In genomic region chr14:59297070-59297766, GRCh38 we compare ENCODE assay signal across 1 cellular context.
TF ChIP-seq lines count a peak whose summit lies in the region.

No MANE protein-coding gene starts in this region.

TF ChIP-seq in HepG2, 621 proteins besides CTCF, POLR2A, EP300 and RAD21 (continued from another document and continues in another):
- TF ChIP-seq ZNF639 (CRISPR knock-in tag; conservative IDR thresholded peaks at IDR 0.05), result no peak
- no peak for TF ChIP-seq ZNF572 (CRISPR knock-in tag; IDR thresholded peaks at IDR 0.05)
- no peak for TF ChIP-seq NFRKB (IDR thresholded peaks at IDR 0.05)
- no peak for TF ChIP-seq ETS1 (CRISPR knock-in tag; IDR thresholded peaks at IDR 0.05)
- TF ChIP-seq THAP7 (CRISPR knock-in tag; IDR thresholded peaks at IDR 0.05), result no peak
- no peak for TF ChIP-seq SALL2 (CRISPR knock-in tag; IDR thresholded peaks at IDR 0.05)
- no peak for TF ChIP-seq ZNF574 (CRISPR knock-in tag; IDR thresholded peaks at IDR 0.05)
- no peak for TF ChIP-seq ZNF3 (CRISPR knock-in tag; IDR thresholded peaks at IDR 0.05)
- no peak for TF ChIP-seq ZNF891 (CRISPR knock-in tag; IDR thresholded peaks at IDR 0.05)
- TF ChIP-seq ESRRA (CRISPR knock-in tag; IDR thresholded peaks at IDR 0.05; ENCODE audit: low read depth), result no peak
- no peak for TF ChIP-seq ZNF567 (CRISPR knock-in tag; IDR thresholded peaks at IDR 0.05; ENCODE audit: borderline replicate concordance)
- TF ChIP-seq MAFK (conservative IDR thresholded peaks at IDR 0.05 in 1 of 2, IDR thresholded peaks at IDR 0.05 in 1 of 2; ENCODE audit: low read length in 2 of 2), result no peak
- TF ChIP-seq ZBTB7A (CRISPR knock-in tag; IDR thresholded peaks at IDR 0.05), result no peak
- peak; percentile 40 for TF ChIP-seq ELF3 (CRISPR knock-in tag; IDR thresholded peaks at IDR 0.05)
- TF ChIP-seq SMARCC2 (IDR thresholded peaks at IDR 0.05), result no peak
- no peak for TF ChIP-seq NBN (conservative IDR thresholded peaks at IDR 0.05)
- TF ChIP-seq ZNF530 (CRISPR knock-in tag; IDR thresholded peaks at IDR 0.05; ENCODE audit: low read depth), result no peak
- no peak for TF ChIP-seq TOPORS (CRISPR knock-in tag; IDR thresholded peaks at IDR 0.05)
- no peak for TF ChIP-seq ZNF460 (CRISPR knock-in tag; IDR thresholded peaks at IDR 0.05; ENCODE audit: borderline replicate concordance)
- no peak for TF ChIP-seq PHB2 (IDR thresholded peaks at IDR 0.05; ENCODE audit: partially characterized antibody)
- TF ChIP-seq ZNF773 (CRISPR knock-in tag; IDR thresholded peaks at IDR 0.05; ENCODE audit: borderline replicate concordance), result no peak
- no peak for TF ChIP-seq PAWR (CRISPR knock-in tag; IDR thresholded peaks at IDR 0.05; ENCODE audit: borderline replicate concordance)
- no peak for TF ChIP-seq MXD1 (CRISPR knock-in tag; IDR thresholded peaks at IDR 0.05)
- no peak for TF ChIP-seq XRCC5 (optimal IDR thresholded peaks at IDR 0.05; ENCODE audit: low read length)
- no peak for TF ChIP-seq ZNF780A (CRISPR knock-in tag; IDR thresholded peaks at IDR 0.05)
- TF ChIP-seq FOXO4 (CRISPR knock-in tag; conservative IDR thresholded peaks at IDR 0.05), result no peak
- no peak for TF ChIP-seq ZNF772 (CRISPR knock-in tag; IDR thresholded peaks at IDR 0.05)
- no peak for TF ChIP-seq ZNF329 (CRISPR knock-in tag; IDR thresholded peaks at IDR 0.05; ENCODE audit: low read depth)
- TF ChIP-seq NAIF1 (CRISPR knock-in tag; IDR thresholded peaks at IDR 0.05; ENCODE audit: borderline replicate concordance), result no peak
- TF ChIP-seq ERF (CRISPR knock-in tag; IDR thresholded peaks at IDR 0.05), result 0 out of 2 replicates have a peak, but pooled peaks have one; percentile 18
- TF ChIP-seq MED13 (CRISPR knock-in tag; IDR thresholded peaks at IDR 0.05), result no peak
- TF ChIP-seq ZNF556 (CRISPR knock-in tag; IDR thresholded peaks at IDR 0.05; ENCODE audit: borderline replicate concordance), result no peak
- no peak for TF ChIP-seq ZBTB25 (CRISPR knock-in tag; IDR thresholded peaks at IDR 0.05)
- peak; percentile 97 for TF ChIP-seq CEBPB (IDR thresholded peaks at IDR 0.05; ENCODE audit: borderline replicate concordance, low read depth, low read length)
- TF ChIP-seq KLF16 (CRISPR knock-in tag; IDR thresholded peaks at IDR 0.05), result peak in 1 of 2 experiments; percentile 49; a peak in 1 of 4 replicates
- no peak for TF ChIP-seq CSRNP2 (CRISPR knock-in tag; conservative IDR thresholded peaks at IDR 0.05; ENCODE audit: low read depth)
- no peak for TF ChIP-seq SRSF4 (IDR thresholded peaks at IDR 0.05; ENCODE audit: low read depth, low read length, poor library complexity, severe bottlenecking)
- TF ChIP-seq ZSCAN29 (CRISPR knock-in tag; conservative IDR thresholded peaks at IDR 0.05), result no peak
- no peak for TF ChIP-seq EEA1 (CRISPR knock-in tag; IDR thresholded peaks at IDR 0.05; ENCODE audit: borderline replicate concordance)
- no peak for TF ChIP-seq GFI1 (CRISPR knock-in tag; IDR thresholded peaks at IDR 0.05; ENCODE audit: borderline replicate concordance)
- TF ChIP-seq SRSF1 (optimal IDR thresholded peaks at IDR 0.05; ENCODE audit: low read depth, low read length), result no peak
- no peak for TF ChIP-seq TRIM22 (IDR thresholded peaks at IDR 0.05)
- TF ChIP-seq ARID4A (CRISPR knock-in tag; IDR thresholded peaks at IDR 0.05; ENCODE audit: borderline replicate concordance), result no peak; the same call in 1 of the 2 replicates
- no peak for TF ChIP-seq TP53 (CRISPR knock-in tag; conservative IDR thresholded peaks at IDR 0.05)
- no peak for TF ChIP-seq TBL1XR1 (IDR thresholded peaks at IDR 0.05; ENCODE audit: borderline replicate concordance, low read length, partially characterized antibody)
- no peak for TF ChIP-seq GLMP (CRISPR knock-in tag; IDR thresholded peaks at IDR 0.05; ENCODE audit: borderline replicate concordance)
- no peak for TF ChIP-seq SP1 (IDR thresholded peaks at IDR 0.05)
- TF ChIP-seq SP1 (CRISPR knock-in tag; IDR thresholded peaks at IDR 0.05), result no peak
- no peak for TF ChIP-seq GTF2F1 (IDR thresholded peaks at IDR 0.05; ENCODE audit: low read length)
- TF ChIP-seq AGO2 (optimal IDR thresholded peaks at IDR 0.05; ENCODE audit: low read depth, low read length), result no peak
